ENCODE assay signal across 8 cellular contexts in the genomic region with DNA sequence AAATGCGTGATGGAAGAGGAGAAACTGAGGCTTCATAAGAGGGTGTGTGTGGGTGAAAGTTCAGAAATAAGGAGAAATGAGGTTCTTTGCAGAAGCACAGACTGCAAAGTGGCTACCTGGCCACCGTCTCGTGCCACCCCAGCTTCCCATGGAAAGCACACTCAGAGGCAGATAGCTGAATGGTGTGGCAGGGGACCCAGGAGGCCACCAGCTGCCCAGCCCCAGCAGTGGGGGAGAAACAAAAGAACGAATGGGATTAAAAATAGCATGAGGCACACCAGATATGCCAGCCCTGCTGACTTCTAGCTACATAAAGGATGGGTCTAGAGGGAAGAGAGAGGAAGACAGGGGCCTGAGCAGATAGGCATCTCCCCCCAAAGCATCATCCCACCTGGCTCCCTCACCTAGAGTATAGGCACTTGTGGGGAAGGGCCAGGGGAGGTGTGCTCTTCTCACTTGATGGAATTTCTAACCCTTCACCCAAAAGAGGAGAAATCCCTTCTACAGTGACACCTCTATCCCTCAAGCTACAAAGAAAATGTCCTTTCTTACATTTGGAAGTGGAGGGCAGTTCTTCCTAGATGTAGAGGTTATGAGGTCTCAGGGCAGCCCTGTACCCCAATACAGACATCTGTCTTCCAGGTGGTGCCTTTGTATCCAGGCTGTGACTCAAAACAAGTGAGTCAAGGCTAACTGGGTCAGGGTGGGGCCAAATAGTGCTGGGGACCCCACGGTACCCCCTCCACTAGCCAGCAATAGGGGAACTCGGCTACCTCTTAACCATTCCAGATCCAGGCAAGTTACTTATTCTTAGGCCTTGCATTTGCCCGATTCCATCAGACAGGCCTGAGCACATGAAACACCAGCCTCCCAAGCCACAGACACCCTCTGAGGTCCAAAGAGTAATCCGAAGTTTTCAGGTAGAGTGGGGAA. TPM values are rescaled to one million over a fixed set of nuclear protein-coding genes. Genes with fewer than 3 reads are reported as not detected.
DNase-seq lines count a peak whose midpoint lies in the region; ATAC-seq, FAIRE-seq and TF ChIP-seq lines count a peak whose summit lies in the region.

No MANE protein-coding gene starts in this region.

- FAIRE-seq in pancreas (lab: Jason Lieb, UNC): no peak

- peak in 1 of 2 donors; percentile 4 for TF ChIP-seq POLR2A in Peyer's patch (IDR thresholded peaks at IDR 0.05)

- H3K27ac ChIP-seq in Peyer's patch (peak overlapping the region; percentile 87 to 99 (median 96)), epithelial cell of prostate (peak overlapping the region; percentile 100), pancreas (peak overlapping the region; percentile 89 to 95 (median 92))

- WGBS in pancreas, 2 donors: 5 to 7% methylated on average over 8 of the region's 8 CpGs

- H3K36me3 ChIP-seq in Peyer's patch (peaks cover 0 to 22% (median 0%) of the 10 kb centered on the region in 3 donors), pancreas (peaks cover 0 to 12% (median 8%) of the 10 kb centered on the region in 3 donors)

- intact Hi-C loops in pancreas (cut with DNase I): no loop called here

- peaks cover 0 to 48% (median 33%) of the 10 kb centered on the region in 4 donors for H3K4me1 ChIP-seq in Peyer's patch
- H3K4me1 ChIP-seq in pancreas: peaks cover 22 to 38% (median 31%) of the 10 kb centered on the region in 3 donors

- DNase-seq in ELR (ENCODE audit: low read depth): peak; percentile 80
- DNase-seq in Peyer's patch: no peak
- no peak for DNase-seq in epithelial cell of prostate (ENCODE audit: low read depth, low spot score)
- no peak for DNase-seq in pancreas
- DNase-seq in foreskin melanocyte: no peak
- DNase-seq in ecto neural progenitor cell (ENCODE audit: low spot score): no peak

- H3K4me3 ChIP-seq in Peyer's patch (peak overlapping the region; percentile 23 to 97 (median 66)), pancreas (peak overlapping the region; percentile 8 to 98 (median 54))

- ATAC-seq in pancreas (no peak), GM21423 (IDR thresholded peaks at IDR 0.05; ENCODE audit: unreplicated experiment) (no peak), HG03460 (IDR thresholded peaks at IDR 0.05; ENCODE audit: unreplicated experiment) (no peak)

- TF ChIP-seq CTCF in Peyer's patch (IDR thresholded peaks at IDR 0.05) (no peak), pancreas (IDR thresholded peaks at IDR 0.05) (no peak)

- H3K27me3 ChIP-seq in Peyer's patch (no peaks in the 10 kb centered on the region), pancreas (no peaks in the 10 kb centered on the region)

- H3K9me3 ChIP-seq in Peyer's patch: no peaks in the 10 kb centered on the region
- H3K9me3 ChIP-seq in pancreas: no peaks in the 10 kb centered on the region

RNA-seq across cellular contexts. Expression of gene HDGF, which starts 3.5 kb away (rescaled TPM):
- 100 to 1,000 TPM; 234 to 309 (median 281) TPM for total RNA-seq in Peyer's patch
- total RNA-seq in pancreas: 100 to 1,000 TPM in 1 of 6 donors, 10 to 100 TPM in 5; 43.5 to 112 (median 64.2) TPM
- 10 to 100 TPM; 58.5 to 87.4 TPM for polyA plus RNA-seq in pancreas

RNA-seq across cellular contexts. Expression of gene MRPL24, which starts 7.1 kb away (rescaled TPM):
- 10 to 100 TPM; 15.7 to 35.8 (median 22.0) TPM for total RNA-seq in Peyer's patch
- total RNA-seq in pancreas: 10 to 100 TPM; 39.8 to 57.8 (median 43.6) TPM
- polyA plus RNA-seq in pancreas: 10 to 100 TPM; 64.5 to 68.6 TPM

RNA-seq across cellular contexts. Expression of gene PRCC, which starts 19.3 kb away (rescaled TPM):
- total RNA-seq in Peyer's patch (100 to 1,000 TPM in 1 of 4 donors, 10 to 100 TPM in 3; 43.3 to 114 (median 46.3) TPM), pancreas (10 to 100 TPM; 18.5 to 34.7 (median 20.3) TPM)
- polyA plus RNA-seq in pancreas: 10 to 100 TPM; 31.4 to 41.6 TPM

RNA-seq across cellular contexts. Expression of gene ISG20L2, which starts 19.4 kb away (rescaled TPM):
- total RNA-seq in Peyer's patch (10 to 100 TPM; 22.4 to 47.2 (median 27.9) TPM), pancreas (10 to 100 TPM in 3 of 6 donors, 1 to 10 TPM in 3; 7.7 to 13.2 (median 9.6) TPM)
- polyA plus RNA-seq in pancreas: 1 to 10 TPM; 5.2 to 8.8 TPM

RNA-seq across cellular contexts. Expression of gene METTL25B, which starts 19.7 kb away (rescaled TPM):
- 10 to 100 TPM; 33.8 to 95.2 (median 64.9) TPM for total RNA-seq in Peyer's patch
- total RNA-seq in pancreas: 10 to 100 TPM; 16.8 to 22.6 (median 18.2) TPM
- polyA plus RNA-seq in pancreas: 10 to 100 TPM; 56.0 to 64.9 TPM
